8 cellular contexts compared by ENCODE assay signal in genomic region chr22:39174498-39175120, GRCh38. TPM values are rescaled to one million over a fixed set of nuclear protein-coding genes. Genes with fewer than 3 reads are reported as not detected.
DNase-seq lines count a peak whose midpoint lies in the region; ATAC-seq, FAIRE-seq and TF ChIP-seq lines count a peak whose summit lies in the region.

No MANE protein-coding gene starts in this region.

- peak; percentile 75 to 91; a peak in 3 of 4 replicates for TF ChIP-seq EP300 in HepG2 (IDR thresholded peaks at IDR 0.05; ENCODE audit: low read depth in 2 of 2, low read length in 2 of 2)
- peak; percentile 89 for TF ChIP-seq EP300 in HepG2 (CRISPR knock-in tag; IDR thresholded peaks at IDR 0.05; ENCODE audit: borderline replicate concordance)

- H3K27ac ChIP-seq in ACC112 (ENCODE audit: low read depth, low read length) (peak overlapping the region; percentile 90), colonic mucosa (peak overlapping the region; percentile 13), HepG2 (ENCODE audit: extremely low read length, insufficient read depth, low read length) (peak overlapping the region; percentile 64)

- no peaks in the 10 kb centered on the region for H3K36me3 Mint-ChIP-seq in activated CD4-positive, alpha-beta T cell treated with anti-CD3 and anti-CD28 coated beads, Interleukin-2, amount 10 ng/mL, durations not matched to agents 24 days and 14 days (ENCODE audit: low read depth)

- CTCF ChIA-PET in HepG2 (lab: Yijun Ruan, JAX; ENCODE audit: low intra/inter-chr PET ratio, low total read pairs), result no interaction called here

- peak overlapping the region in 1 of 2 donors; percentile 46 for H3K9ac ChIP-seq in colonic mucosa (ENCODE audit: low read depth in 2 of 2, low read length in 2 of 2)
- H3K9ac ChIP-seq in HepG2 (ENCODE audit: insufficient read depth, low read depth, low read length), result peak overlapping the region; percentile 68

- DNase-seq in HT1080 (ENCODE audit: low read depth) (peak; percentile 89), colonic mucosa (peak; percentile 49), HepG2 (ENCODE audit: low spot score) (peak; percentile 93), NCI-H1694 (lab: John Stamatoyannopoulos, UW) (no peak), occipital lobe (lab: John Stamatoyannopoulos, UW) (no peak)
- DNase-seq in activated CD4-positive, alpha-beta T cell treated with anti-CD3 and anti-CD28 coated beads, Interleukin-2, amount 10 ng/mL, durations not matched to agents 24 days and 14 days, result peak; percentile 91
- DNase-seq in stimulated activated CD4-positive, alpha-beta T cell treated with anti-CD3 and anti-CD28 coated beads, Interleukin-4, amount 100 ng/mL, for 4 hours, result peak; percentile 44 to 49

- BruUV-seq in HepG2 (replicated peaks; lab: Mats Ljungman, UMichigan), result no TSS peak

- H3K36me3 ChIP-seq in ACC112 (ENCODE audit: insufficient read depth, low read length), result no peaks in the 10 kb centered on the region
- no peaks in the 10 kb centered on the region for H3K36me3 ChIP-seq in colonic mucosa
- H3K36me3 ChIP-seq in HepG2 (replicated peaks in 1 of 2; ENCODE audit: control insufficient read depth in 1 of 2, insufficient read depth in 2 of 2, low read length in 2 of 2), result no peaks in the 10 kb centered on the region

- H3K4me3 ChIP-seq in ACC112 (ENCODE audit: low read depth, low read length) (no peak overlapping the region), colonic mucosa (no peak overlapping the region), HepG2 (replicated peaks in 1 of 3; ENCODE audit: insufficient read depth in 1 of 3, low read depth in 2 of 3, low read length in 3 of 3) (peak overlapping the region; percentile 18 to 41 (median 21); a peak in 4 of 6 replicates)

- intact Hi-C loops in activated CD4-positive, alpha-beta T cell treated with anti-CD3 and anti-CD28 coated beads, Interleukin-2, amount 10 ng/mL, durations not matched to agents 24 days and 14 days (cut with micrococcal nuclease), result loop anchor here (5.0 kb wide), 1 partner anchor 63 kb away; no protein-coding TSS in a partner anchor
- intact Hi-C loops in colonic mucosa (cut with DNase I) (loop anchor here (10.0 kb wide), 1 partner anchor 350 kb away; the partner anchor contains the start of gene ATF4), HepG2 (cut with micrococcal nuclease; ENCODE audit: unreplicated experiment) (loop anchor here (5.0 to 10.0 kb wide), 3 partner anchors 38 to 118 kb away; partner anchors contain the start of gene PDGFB)

- H3K79me2 ChIP-seq in ACC112 (ENCODE audit: control insufficient read depth, insufficient read depth, low read length, unreplicated experiment) (no peaks in the 10 kb centered on the region), HepG2 (ENCODE audit: insufficient read depth, low read length) (no peaks in the 10 kb centered on the region)

- no peaks in the 10 kb centered on the region for H4K20me1 ChIP-seq in HepG2 (ENCODE audit: insufficient read depth, low read length)

- TF ChIP-seq POLR2A in HepG2 (IDR thresholded peaks at IDR 0.05; ENCODE audit: insufficient read depth in 1 of 2, low read depth in 2 of 2, low read length in 2 of 2), result no peak

- peak overlapping the region; percentile 86 for H3K27ac Mint-ChIP-seq in activated CD4-positive, alpha-beta T cell treated with anti-CD3 and anti-CD28 coated beads, Interleukin-2, amount 10 ng/mL, durations not matched to agents 24 days and 14 days

- no peak for FAIRE-seq in HepG2 (lab: Jason Lieb, UNC)

- ATAC-seq in HepG2, result peak; percentile 50

- WGBS in HepG2 (ENCODE audit: low lambda C conversion rate), result under 1% methylated on average over 17 of the region's 17 CpGs

- H3K27me3 ChIP-seq in ACC112 (ENCODE audit: insufficient read depth, low read length), result no peaks in the 10 kb centered on the region
- no peaks in the 10 kb centered on the region for H3K27me3 ChIP-seq in colonic mucosa
- no peaks in the 10 kb centered on the region; a peak in 1 of 5 replicates for H3K27me3 ChIP-seq in HepG2 (ENCODE audit: control insufficient read depth in 1 of 2, insufficient read depth in 2 of 2, low read length in 2 of 2)

- peaks cover 38% of the 10 kb centered on the region for H3K4me1 Mint-ChIP-seq in activated CD4-positive, alpha-beta T cell treated with anti-CD3 and anti-CD28 coated beads, Interleukin-2, amount 10 ng/mL, durations not matched to agents 24 days and 14 days

- no peaks in the 10 kb centered on the region for H3K9me3 ChIP-seq in colonic mucosa
- no peaks in the 10 kb centered on the region for H3K9me3 ChIP-seq in HepG2 (ENCODE audit: low read length)

- peak overlapping the region; percentile 73 for H3K4me2 ChIP-seq in HepG2 (ENCODE audit: low read depth, low read length)

- TF ChIP-seq CTCF in colonic mucosa (IDR thresholded peaks at IDR 0.05) (no peak), HepG2 (CRISPR knock-in tag; IDR thresholded peaks at IDR 0.05) (0 out of 2 replicates have a peak, but pooled peaks have one; percentile 17)

- POLR2A ChIA-PET in HepG2 (lab: Yijun Ruan, JAX), result interaction anchor here (0.7 to 6.1 kb wide), 5 partner anchors 10 to 144 kb away, joined by 3 to 72 read pairs (median 7); partner anchors contain the start of gene RPL3

- in situ Hi-C loops in HepG2 (cut with HindIII; ENCODE audit: extremely low pct_ligation_motif_present, low pct_unique_long_range_greater_than_20kb), result loop anchor here (5.0 kb wide), 2 partner anchors 68 to 138 kb away; partner anchors contain the start of gene PDGFB

- no peaks in the 10 kb centered on the region for H3K9me3 Mint-ChIP-seq in activated CD4-positive, alpha-beta T cell treated with anti-CD3 and anti-CD28 coated beads, Interleukin-2, amount 10 ng/mL, durations not matched to agents 24 days and 14 days

- peaks cover 59% of the 10 kb centered on the region for H3K4me1 ChIP-seq in ACC112 (ENCODE audit: control insufficient read depth, insufficient read depth, low read length, unreplicated experiment)
- H3K4me1 ChIP-seq in colonic mucosa, result peaks cover 6% of the 10 kb centered on the region
- peaks cover 86% of the 10 kb centered on the region for H3K4me1 ChIP-seq in HepG2 (ENCODE audit: insufficient read depth, low read length)

- H3K4me3 Mint-ChIP-seq in activated CD4-positive, alpha-beta T cell treated with anti-CD3 and anti-CD28 coated beads, Interleukin-2, amount 10 ng/mL, durations not matched to agents 24 days and 14 days, result peak overlapping the region; percentile 61

- TF ChIP-seq RAD21 in HepG2 (CRISPR knock-in tag; IDR thresholded peaks at IDR 0.05), result no peak

- H2AFZ ChIP-seq in ACC112 (ENCODE audit: low read length, unreplicated experiment) (no peak overlapping the region), HepG2 (ENCODE audit: low read length) (no peak overlapping the region)

- peaks cover 2% of the 10 kb centered on the region for H3K27me3 Mint-ChIP-seq in activated CD4-positive, alpha-beta T cell treated with anti-CD3 and anti-CD28 coated beads, Interleukin-2, amount 10 ng/mL, durations not matched to agents 24 days and 14 days

TF ChIP-seq in HepG2, 621 proteins besides CTCF, POLR2A, EP300 and RAD21 (continues in another document):
- TF ChIP-seq ZNF451 (CRISPR knock-in tag; IDR thresholded peaks at IDR 0.05) (no peak), HMG20B (CRISPR knock-in tag; conservative IDR thresholded peaks at IDR 0.05) (peak; percentile 69; the same call in 1 of the 2 replicates)
- TF ChIP-seq, protein P1, sequence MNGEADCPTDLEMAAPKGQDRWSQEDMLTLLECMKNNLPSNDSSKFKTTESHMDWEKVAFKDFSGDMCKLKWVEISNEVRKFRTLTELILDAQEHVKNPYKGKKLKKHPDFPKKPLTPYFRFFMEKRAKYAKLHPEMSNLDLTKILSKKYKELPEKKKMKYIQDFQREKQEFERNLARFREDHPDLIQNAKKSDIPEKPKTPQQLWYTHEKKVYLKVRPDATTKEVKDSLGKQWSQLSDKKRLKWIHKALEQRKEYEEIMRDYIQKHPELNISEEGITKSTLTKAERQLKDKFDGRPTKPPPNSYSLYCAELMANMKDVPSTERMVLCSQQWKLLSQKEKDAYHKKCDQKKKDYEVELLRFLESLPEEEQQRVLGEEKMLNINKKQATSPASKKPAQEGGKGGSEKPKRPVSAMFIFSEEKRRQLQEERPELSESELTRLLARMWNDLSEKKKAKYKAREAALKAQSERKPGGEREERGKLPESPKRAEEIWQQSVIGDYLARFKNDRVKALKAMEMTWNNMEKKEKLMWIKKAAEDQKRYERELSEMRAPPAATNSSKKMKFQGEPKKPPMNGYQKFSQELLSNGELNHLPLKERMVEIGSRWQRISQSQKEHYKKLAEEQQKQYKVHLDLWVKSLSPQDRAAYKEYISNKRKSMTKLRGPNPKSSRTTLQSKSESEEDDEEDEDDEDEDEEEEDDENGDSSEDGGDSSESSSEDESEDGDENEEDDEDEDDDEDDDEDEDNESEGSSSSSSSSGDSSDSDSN (CRISPR knock-in tag; IDR thresholded peaks at IDR 0.05), result no peak

RNA-seq across cellular contexts. Expression of gene CBX7, which starts 22.1 kb away (rescaled TPM):
- total RNA-seq in HT1080 (2014; rRNA removed; shearing (Covaris generic)), result 0.79 and 0.80 TPM in 2 replicates
- polyA plus RNA-seq in HT1080 (2015; cell fraction: cytosol; rRNA removed), result 4.8 and 5.6 TPM in 2 replicates
- 7.8 and 10.8 TPM in 2 replicates for polyA plus RNA-seq in HT1080 (2015; cell fraction: nucleus; rRNA removed)
- 10.8 and 11.6 TPM in 2 replicates for total RNA-seq in activated CD4-positive, alpha-beta T cell treated with anti-CD3 and anti-CD28 coated beads, Interleukin-2, amount 10 ng/mL, durations not matched to agents 24 days and 14 days
- total RNA-seq in colonic mucosa (10 to 100 TPM; 15.0 to 21.1 TPM), HepG2 (2016; rRNA removed; fragmentation: Illumina TruSeq; extraction: Trizol) (0.20 and 0.35 TPM in 2 replicates), occipital lobe (6.6 TPM)
- not detected in 2 replicates for total RNA-seq in HepG2 (2016; cell fraction: cytosol; rRNA removed; fragmentation: Illumina TruSeq; extraction: Trizol; ENCODE audit: low read depth)
- 0.27 and 0.30 TPM in 2 replicates for total RNA-seq in HepG2 (2016; cell fraction: insoluble cytoplasmic fraction; rRNA removed; fragmentation: Illumina TruSeq; extraction: Trizol)
- total RNA-seq in HepG2 (2016; cell fraction: membrane; rRNA removed; fragmentation: Illumina TruSeq; extraction: Trizol), result 0.09 and 0.21 TPM in 2 replicates
- 0.31 and 1.4 TPM in 2 replicates for total RNA-seq in HepG2 (2016; cell fraction: nucleus; rRNA removed; fragmentation: Illumina TruSeq; extraction: Trizol)
- polyA plus RNA-seq in HepG2 (2011; rRNA removed), result 4.9 and 7.1 TPM in 2 replicates
- polyA plus RNA-seq in HepG2 (2011; cell fraction: cytosol; rRNA removed), result 3.6 and 4.4 TPM in 2 replicates
- polyA plus RNA-seq in HepG2 (2011; cell fraction: nucleus; rRNA removed), result 22.7 and 23.8 TPM in 2 replicates
- polyA plus RNA-seq in HepG2 (2012), result 5.5 and 5.7 TPM in 2 replicates
- polyA plus RNA-seq in HepG2 (2016; cell fraction: cytosol; fragmentation: Illumina TruSeq; extraction: Trizol; ENCODE audit: low read depth), result 0.09 and 0.23 TPM in 2 replicates
- polyA plus RNA-seq in HepG2 (2016; cell fraction: insoluble cytoplasmic fraction; fragmentation: Illumina TruSeq; extraction: Trizol; ENCODE audit: low read depth), result 0.35 and 0.53 TPM in 2 replicates
- polyA plus RNA-seq in HepG2 (2016; cell fraction: membrane; fragmentation: Illumina TruSeq; extraction: Trizol; ENCODE audit: low read depth), result 0.08 and 0.19 TPM in 2 replicates
- 1.6 TPM in 2 replicates for polyA plus RNA-seq in HepG2 (2016; cell fraction: nucleus; fragmentation: Illumina TruSeq; extraction: Trizol; ENCODE audit: insufficient read depth, low read depth)
- 7.2 and 8.5 TPM in 2 replicates for polyA minus RNA-seq in HepG2 (2011; rRNA and poly(A)+ RNA removed; ENCODE audit: low replicate concordance)
- 1.2 and 2.1 TPM in 2 replicates for polyA minus RNA-seq in HepG2 (2011; cell fraction: cytosol; rRNA and poly(A)+ RNA removed)
- polyA minus RNA-seq in HepG2 (2011; cell fraction: nucleus; rRNA and poly(A)+ RNA removed), result 6.5 and 7.6 TPM in 2 replicates

Comparison
In these comparisons a context has a peak if more than half of its experiments do, and no peak if none do; other contexts are left out.
1. H3K27ac ChIP-seq: peak in every context shown above with its lines; median percentile 90 in ACC112; 64 in HepG2; 13 in colonic mucosa.
2. H3K4me3 ChIP-seq: peak in HepG2 (3 of 3); none in ACC112 (single experiment) and colonic mucosa (single experiment).
3. DNase-seq: peak in HT1080 (single experiment), activated CD4-positive, alpha-beta T cell treated with anti-CD3 and anti-CD28 coated beads, Interleukin-2, amount 10 ng/mL, durations not matched to agents 24 days and 14 days (single experiment), colonic mucosa (single experiment), HepG2 (single experiment) and stimulated activated CD4-positive, alpha-beta T cell treated with anti-CD3 and anti-CD28 coated beads, Interleukin-4, amount 100 ng/mL, for 4 hours (2 of 2); none in NCI-H1694 (single experiment) and occipital lobe (single experiment).